ENCODE assay signal across 14 cellular contexts in the genomic region with DNA sequence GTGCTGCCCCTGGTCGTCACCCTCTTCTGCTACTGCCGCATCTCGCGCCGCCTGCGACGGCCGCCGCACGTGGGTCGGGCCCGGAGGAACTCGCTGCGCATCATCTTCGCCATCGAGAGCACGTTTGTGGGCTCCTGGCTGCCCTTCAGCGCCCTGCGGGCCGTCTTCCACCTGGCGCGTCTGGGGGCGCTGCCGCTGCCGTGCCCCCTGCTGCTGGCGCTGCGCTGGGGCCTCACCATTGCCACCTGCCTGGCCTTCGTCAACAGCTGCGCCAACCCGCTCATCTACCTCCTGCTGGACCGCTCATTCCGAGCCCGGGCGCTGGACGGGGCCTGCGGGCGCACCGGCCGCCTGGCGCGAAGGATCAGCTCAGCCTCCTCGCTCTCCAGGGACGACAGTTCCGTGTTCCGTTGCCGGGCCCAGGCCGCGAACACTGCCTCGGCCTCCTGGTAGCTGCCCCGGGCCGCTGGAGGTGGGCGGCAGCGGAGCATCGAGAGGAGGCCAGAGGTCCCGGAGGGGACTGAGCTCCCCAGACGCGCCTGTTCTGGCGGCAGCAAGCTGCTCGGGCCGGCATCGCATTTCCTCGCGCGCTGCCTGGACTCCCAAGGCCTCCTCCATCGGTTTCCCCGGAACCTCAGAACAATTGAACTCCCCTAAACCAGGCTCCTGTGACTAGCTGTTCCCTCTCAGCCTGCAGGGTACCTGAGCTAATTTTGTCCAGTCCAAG. TPM values are rescaled to one million over a fixed set of nuclear protein-coding genes. Genes with fewer than 3 reads are reported as not detected.
DNase-seq lines count a peak whose midpoint lies in the region; ATAC-seq and TF ChIP-seq lines count a peak whose summit lies in the region.
"Had no signal": no experiment of that assay in that cellular context is flagged by ENCODE, and none has a peak within 500 bp of the region (broad histone marks: within the 10 kb centered on the region; RNA-seq: fewer than 3 reads in every experiment).

No MANE protein-coding gene starts in this region.

- H3K4me1 Mint-ChIP-seq in CD4-positive, alpha-beta T cell (ENCODE audit: low read depth): peaks cover 71% of the 10 kb centered on the region

- H3K9me3 Mint-ChIP-seq in CD4-positive, alpha-beta T cell: no peaks in the 10 kb centered on the region
- H3K9me3 Mint-ChIP-seq: activated CD4-positive, alpha-beta memory T cell treated with anti-CD3 and anti-CD28 coated beads for 36 hours had no signal

- intact Hi-C loops in CD4-positive, alpha-beta T cell (cut with DNase I, micrococcal nuclease): no loop called here
- intact Hi-C loops in psoas muscle (cut with DNase I): no loop called here

- H3K4me3 ChIP-seq in HUES64 (ENCODE audit: low read length) (peak overlapping the region; percentile 25), epithelial cell of proximal tubule (ENCODE audit: low read depth, low read length) (peak overlapping the region; percentile 16), psoas muscle (peak overlapping the region; percentile 56)
- H3K4me3 ChIP-seq: SK-N-MC had no signal

- no peak for ATAC-seq in CD4-positive, alpha-beta T cell (ENCODE audit: poor library complexity)
- ATAC-seq in psoas muscle (peak; percentile 25 to 43 (median 34)), GM19455 (IDR thresholded peaks at IDR 0.05; ENCODE audit: unreplicated experiment) (no peak), HG02884 (IDR thresholded peaks at IDR 0.05; ENCODE audit: unreplicated experiment) (no peak)

- no peak overlapping the region for H3K27ac ChIP-seq in CD4-positive, alpha-beta T cell (ENCODE audit: low read depth, low read length)
- H3K27ac ChIP-seq in HUES64 (ENCODE audit: low read depth, low read length): no peak overlapping the region
- no peak overlapping the region for H3K27ac ChIP-seq in psoas muscle
- H3K27ac ChIP-seq: SK-N-MC had no signal

- CTCF ChIA-PET in CD4-positive, alpha-beta T cell (lab: Charles Lee): no interaction called here

- H3K9me3 ChIP-seq in CD4-positive, alpha-beta T cell (ENCODE audit: control insufficient read depth, low read length): no peaks in the 10 kb centered on the region
- no peaks in the 10 kb centered on the region for H3K9me3 ChIP-seq in HUES64 (ENCODE audit: insufficient read depth, low read depth, low read length)
- H3K9me3 ChIP-seq in psoas muscle: no peaks in the 10 kb centered on the region

- H3K27ac Mint-ChIP-seq in CD4-positive, alpha-beta T cell: peak overlapping the region; percentile 77
- H3K27ac Mint-ChIP-seq: activated CD4-positive, alpha-beta memory T cell treated with anti-CD3 and anti-CD28 coated beads for 36 hours had no signal

- H3K36me3 ChIP-seq in HUES64 (ENCODE audit: insufficient read depth, low read length): no peaks in the 10 kb centered on the region
- no peaks in the 10 kb centered on the region for H3K36me3 ChIP-seq in psoas muscle (ENCODE audit: insufficient read depth in 1 of 2, low read depth in 1 of 2)

- H3K27me3 ChIP-seq in CD4-positive, alpha-beta T cell (ENCODE audit: control insufficient read depth, insufficient read depth, low read length): peaks cover 3% of the 10 kb centered on the region
- H3K27me3 ChIP-seq in HUES64 (ENCODE audit: insufficient read depth, low read length): peaks cover 40% of the 10 kb centered on the region
- H3K27me3 ChIP-seq in psoas muscle (ENCODE audit: insufficient read depth in 3 of 3, low read length in 2 of 3): peaks cover 0 to 52% (median 28%) of the 10 kb centered on the region in 3 donors

- peak overlapping the region; percentile 85 for H3K4me3 Mint-ChIP-seq in CD4-positive, alpha-beta T cell

- H3K9ac ChIP-seq in HUES64 (ENCODE audit: low read depth, low read length): no peak overlapping the region; the same call in 1 of the 2 replicates

- POLR2A ChIA-PET in CD4-positive, alpha-beta T cell (lab: Charles Lee): no interaction called here

- H3K27me3 Mint-ChIP-seq in CD4-positive, alpha-beta T cell: peaks cover 41% of the 10 kb centered on the region

- no peak for DNase-seq in CD4-positive, alpha-beta T cell
- DNase-seq in epithelial cell of proximal tubule (ENCODE audit: low read depth) (no peak), psoas muscle (no peak), foreskin melanocyte (no peak)
- DNase-seq in stimulated activated CD4-positive, alpha-beta T cell treated with anti-CD3 and anti-CD28 coated beads, Interleukin-2, amount 100 ng/mL, for 24 hours: no peak
- DNase-seq: activated CD4-positive, alpha-beta memory T cell treated with anti-CD3 and anti-CD28 coated beads for 36 hours had no signal

- no peak for TF ChIP-seq CTCF in CD4-positive, alpha-beta T cell (IDR thresholded peaks at IDR 0.05)
- TF ChIP-seq CTCF in epithelial cell of proximal tubule (conservative IDR thresholded peaks at IDR 0.05; ENCODE audit: low read depth, low read length) (no peak), psoas muscle (IDR thresholded peaks at IDR 0.05) (no peak)

- no peaks in the 10 kb centered on the region for H3K36me3 Mint-ChIP-seq in CD4-positive, alpha-beta T cell (ENCODE audit: low read depth)
- H3K36me3 Mint-ChIP-seq: activated CD4-positive, alpha-beta memory T cell treated with anti-CD3 and anti-CD28 coated beads for 36 hours had no signal

- H3K4me1 ChIP-seq in HUES64 (ENCODE audit: insufficient read depth, low read length) (peaks cover 7% of the 10 kb centered on the region; the same call in 1 of the 2 replicates), psoas muscle (peaks cover 10% of the 10 kb centered on the region)

- WGBS in HUES64: 95% methylated on average over 66 of the region's 66 CpGs
- WGBS in psoas muscle, 3 donors: 12% methylated on average over 52 to 66 of the region's 66 CpGs

RNA-seq across cellular contexts. Expression of a gene that starts 1.1 kb away (rescaled TPM):
- total RNA-seq in CD4-positive, alpha-beta T cell: 1 to 10 TPM; 2.7 to 3.3 TPM
- polyA plus RNA-seq in HUES64 (2013, experiment 1 of 2): not detected
- polyA plus RNA-seq in HUES64 (2013, experiment 2 of 2): not detected
- total RNA-seq in epithelial cell of proximal tubule (0.65 TPM in 1 of 2 replicates, not detected in the other), psoas muscle (not detected)
- not detected for polyA plus RNA-seq in psoas muscle
- total RNA-seq: activated CD4-positive, alpha-beta memory T cell treated with anti-CD3 and anti-CD28 coated beads for 36 hours; bronchial epithelial cell; G401; NCI-H460 had no signal
- polyA plus RNA-seq: neural cell had no signal

RNA-seq across cellular contexts. Expression of a gene that starts 20.9 kb away (rescaled TPM):
- under 1 TPM in 1 of 2 experiments, not detected in 1; 0.22 TPM for total RNA-seq in CD4-positive, alpha-beta T cell
- polyA plus RNA-seq in HUES64 (2013, experiment 1 of 2): 35.2 TPM
- polyA plus RNA-seq in HUES64 (2013, experiment 2 of 2): 30.7 TPM
- 84.0 and 191 TPM in 2 replicates for total RNA-seq in epithelial cell of proximal tubule
- not detected for total RNA-seq in psoas muscle
- polyA plus RNA-seq in psoas muscle: under 1 TPM in 1 of 3 donors, not detected in 2; 0.04 TPM
- total RNA-seq: activated CD4-positive, alpha-beta memory T cell treated with anti-CD3 and anti-CD28 coated beads for 36 hours had no signal

Comparison
In these comparisons a context has a peak if more than half of its experiments do, and no peak if none do; other contexts are left out.
1. ATAC-seq: peak in psoas muscle (4 of 4); none in CD4-positive, alpha-beta T cell (single experiment), GM19455 (single experiment) and HG02884 (single experiment).
2. RNA of a gene that starts 20.9 kb away (total RNA-seq): 84.0 to 191 TPM in epithelial cell of proximal tubule; 0.22 TPM in CD4-positive, alpha-beta T cell and not detected in psoas muscle; every median in the first group is over 10 times any median in the second.
3. Peak in every context shown above with its lines, with median percentiles within 50 percentile points of each other: H3K4me3 ChIP-seq.